ENCODE assay signal across 8 cellular contexts in genomic region chr12:110583137-110584059, GRCh38. TPM values are rescaled to one million over a fixed set of nuclear protein-coding genes. Genes with fewer than 3 reads are reported as not detected.
DNase-seq lines count a peak whose midpoint lies in the region; ATAC-seq and TF ChIP-seq lines count a peak whose summit lies in the region.

Gene PPTC7 (minus strand): TSS chr12:110583318. CDS start chr12:110583031, 287 bp downstream.

- H3K27ac ChIP-seq in hepatocyte = peak within 1 kb of the TSS; percentile 84
- H3K27ac ChIP-seq in aorta (ENCODE audit: low read depth in 1 of 2, low read length in 2 of 2) = peak within 1 kb of the TSS; percentile 50

- H3K36me3 ChIP-seq in hepatocyte (replicated peaks; ENCODE audit: insufficient read depth, low read depth) (no peaks in the 10 kb centered on the region), aorta (ENCODE audit: control insufficient read depth in 1 of 2, insufficient read depth in 2 of 2, low read length in 1 of 2) (no peaks in the 10 kb centered on the region)

- peaks cover 9% of the 10 kb centered on the region for H3K4me1 ChIP-seq in hepatocyte (ENCODE audit: insufficient read depth)
- H3K4me1 ChIP-seq in aorta (ENCODE audit: control insufficient read depth in 1 of 2, insufficient read depth in 2 of 2, low read length in 2 of 2) = no peaks in the 10 kb centered on the region

- H3K9me3 ChIP-seq in hepatocyte (ENCODE audit: low read depth) (no peaks in the 10 kb centered on the region), aorta (ENCODE audit: control insufficient read depth, low read length) (no peaks in the 10 kb centered on the region)

- peaks cover 44% of the 10 kb centered on the region for H3K79me2 ChIP-seq in hepatocyte

- WGBS in hepatocyte (ENCODE audit: low lambda C conversion rate, missing lambda C conversion rate) = 5% methylated on average over 26 of the region's 52 CpGs
- 2 to 3% methylated on average over 27 to 52 of the region's 52 CpGs for WGBS in aorta, 2 donors

- peak within 1 kb of the TSS; percentile 95 for H3K4me3 ChIP-seq in hepatocyte
- peak within 1 kb of the TSS; percentile 69 to 93 for H3K4me3 ChIP-seq in aorta (ENCODE audit: low read length in 2 of 2)

- no peak for TF ChIP-seq CTCF in hepatocyte (IDR thresholded peaks at IDR 0.05; ENCODE audit: poor library complexity)

- no peaks in the 10 kb centered on the region for H3K9me2 ChIP-seq in hepatocyte (replicated peaks; ENCODE audit: insufficient read depth)

- ATAC-seq in GM18511 (IDR thresholded peaks at IDR 0.05; ENCODE audit: unreplicated experiment) = peak; percentile 88
- peak; percentile 63 for ATAC-seq in HG03025 (IDR thresholded peaks at IDR 0.05; ENCODE audit: low FRiP score, unreplicated experiment)
- ATAC-seq in aorta (ENCODE audit: low FRiP score) = peak; percentile 99

- peak within 1 kb of the TSS; percentile 81 for H2AFZ ChIP-seq in hepatocyte

- H3K4me2 ChIP-seq in hepatocyte = peak within 1 kb of the TSS; percentile 91

- H4K20me1 ChIP-seq in hepatocyte (ENCODE audit: insufficient read depth, poor library complexity, severe bottlenecking) = peaks cover 20% of the 10 kb centered on the region

- DNase-seq in NCI-H2081 treated with DMSO at 0.1 percent for 48 hours (lab: John Stamatoyannopoulos, UW) = peak; percentile 58
- DNase-seq in T1000 (lab: John Stamatoyannopoulos, UW) = peak; percentile 87
- peak; percentile 98 for DNase-seq in astrocyte of the hippocampus (ENCODE audit: low read depth, low spot score)
- peak; percentile 98 for DNase-seq in hepatocyte (ENCODE audit: low spot score)
- DNase-seq in renal cortical epithelial cell (ENCODE audit: low read depth) = peak; percentile 86
- peak; percentile 98 to 99 for DNase-seq in aorta

- H3K27me3 ChIP-seq in hepatocyte = no peaks in the 10 kb centered on the region
- no peaks in the 10 kb centered on the region for H3K27me3 ChIP-seq in aorta (ENCODE audit: control insufficient read depth in 1 of 2, insufficient read depth in 2 of 2, low read length in 1 of 2)

- intact Hi-C loops in aorta (cut with DNase I) = loop anchor here (5.0 kb wide), 3 partner anchors 41 to 81 kb away; partner anchors contain the start of genes RAD9B (in 1 of the 2) and VPS29 (in 1 of the 2)

RNA-seq across cellular contexts. Expression of gene PPTC7, which starts in this region (rescaled TPM):
- 11.8 and 17.1 TPM in 2 replicates for total RNA-seq in hepatocyte
- polyA plus RNA-seq in hepatocyte = 8.1 and 8.6 TPM in 2 replicates
- total RNA-seq in renal cortical epithelial cell = 10.6 and 21.3 TPM in 2 replicates
- total RNA-seq in aorta = 10 to 100 TPM; 17.1 to 21.8 TPM
- 1 to 10 TPM; 8.5 to 9.5 TPM for polyA plus RNA-seq in aorta

Comparison
In these comparisons a context has a peak if more than half of its experiments do, and no peak if none do; other contexts are left out.
1. Peak in every context shown above with its lines: DNase-seq, ATAC-seq, H3K4me3 ChIP-seq and H3K27ac ChIP-seq.